23 cellular contexts compared by ENCODE assay signal in genomic region chr1:206821493-206821892, GRCh38. TPM values are rescaled to one million over a fixed set of nuclear protein-coding genes. Genes with fewer than 3 reads are reported as not detected.
"Had no signal": no experiment of that assay in that cellular context is flagged by ENCODE, and none has a peak within 500 bp of the region (broad histone marks: within the 10 kb centered on the region; RNA-seq: fewer than 3 reads in every experiment).

No MANE protein-coding gene starts in this region.

- H3K9me3 Mint-ChIP-seq: activated T-cell treated with anti-CD3 and anti-CD28 coated beads, Interleukin-2, amount 50 U/mL, for 24 hours; central memory CD8-positive, alpha-beta T cell; mesothelial cell of epicardium; natural killer cell treated with Interleukin-12 subunit alpha and Interleukin-12 subunit beta and Interleukin-15 and Interleukin-18, amount 100 ng/mL, for 72 hours had no signal

- H3K36me3 Mint-ChIP-seq: mesothelial cell of epicardium; natural killer cell treated with Interleukin-12 subunit alpha and Interleukin-12 subunit beta and Interleukin-15 and Interleukin-18, amount 100 ng/mL, for 72 hours had no signal

- H3K4me3 Mint-ChIP-seq: activated CD4-positive, alpha-beta T cell treated with anti-CD3 and anti-CD28 coated beads, Interleukin-2, amount 10 ng/mL, durations not matched to agents 7 days and 5 days; activated CD8-positive, alpha-beta T cell treated with anti-CD3 and anti-CD28 coated beads, Interleukin-2, amount 10 ng/mL, durations not matched to agents 7 days and 5 days; activated T-cell treated with anti-CD3 and anti-CD28 coated beads, Interleukin-2, amount 50 U/mL, for 24 hours; central memory CD8-positive, alpha-beta T cell; mesothelial cell of epicardium; natural killer cell treated with Interleukin-12 subunit alpha and Interleukin-12 subunit beta and Interleukin-15 and Interleukin-18, amount 100 ng/mL, for 72 hours had no signal

- H2AFZ ChIP-seq: parathyroid adenoma had no signal

- FAIRE-seq: endometrium, keratinocyte, small intestine had no signal

- H3K27me3 ChIP-seq: ascending aorta, colonic mucosa, neutrophil, right lobe of liver, stomach had no signal

- H3K27ac ChIP-seq: ascending aorta, colonic mucosa, neutrophil, parathyroid adenoma, right lobe of liver, stomach had no signal

- ATAC-seq: activated CD8-positive, alpha-beta T cell treated with anti-CD3 and anti-CD28 coated beads, Interleukin-2, amount 10 ng/mL, durations not matched to agents 7 days and 5 days; natural killer cell treated with Interleukin-12 subunit alpha and Interleukin-12 subunit beta and Interleukin-15 and Interleukin-18, amount 100 ng/mL, for 72 hours; right lobe of liver had no signal

- H3K27ac Mint-ChIP-seq: activated CD4-positive, alpha-beta T cell treated with anti-CD3 and anti-CD28 coated beads, Interleukin-2, amount 10 ng/mL, durations not matched to agents 7 days and 5 days; activated CD8-positive, alpha-beta T cell treated with anti-CD3 and anti-CD28 coated beads, Interleukin-2, amount 10 ng/mL, durations not matched to agents 7 days and 5 days; activated T-cell treated with anti-CD3 and anti-CD28 coated beads, Interleukin-2, amount 50 U/mL, for 24 hours; mesothelial cell of epicardium; natural killer cell treated with Interleukin-12 subunit alpha and Interleukin-12 subunit beta and Interleukin-15 and Interleukin-18, amount 100 ng/mL, for 72 hours had no signal

- H3K27me3 Mint-ChIP-seq: activated T-cell treated with anti-CD3 and anti-CD28 coated beads, Interleukin-2, amount 50 U/mL, for 24 hours; central memory CD8-positive, alpha-beta T cell had no signal

- H3K36me3 ChIP-seq: ascending aorta, colonic mucosa, neutrophil, right lobe of liver, stomach had no signal

- H3K79me2 ChIP-seq: parathyroid adenoma had no signal

- DNase-seq: activated CD4-positive, alpha-beta T cell treated with anti-CD3 and anti-CD28 coated beads, Interleukin-2, amount 10 ng/mL, durations not matched to agents 7 days and 5 days; activated CD8-positive, alpha-beta T cell treated with anti-CD3 and anti-CD28 coated beads, Interleukin-2, amount 10 ng/mL, durations not matched to agents 7 days and 5 days; activated naive CD4-positive, alpha-beta T cell treated with anti-CD3 and anti-CD28 coated beads, Interleukin-2, amount 50 U/mL, for 16 hours; activated T-cell treated with anti-CD3 and anti-CD28 coated beads, Interleukin-2, amount 50 U/mL, for 24 hours; colonic mucosa; erythroblast; foreskin melanocyte; right lobe of liver; small intestine; stimulated activated CD4-positive, alpha-beta T cell treated with anti-CD3 and anti-CD28 coated beads, Interleukin-15, amount 100 ng/mL, for 24 hours; stimulated activated CD4-positive, alpha-beta T cell treated with anti-CD3 and anti-CD28 coated beads, Interleukin-2, amount 100 ng/mL, for 48 hours; stomach; trophoblast cell had no signal

- H3K4me3 ChIP-seq: ascending aorta, colonic mucosa, lung, right lobe of liver, stomach had no signal

- H3K4me1 ChIP-seq: ascending aorta, colonic mucosa, parathyroid adenoma, right lobe of liver had no signal

RNA-seq across cellular contexts. Expression of gene IL20, which starts 43.9 kb away (rescaled TPM):
- total RNA-seq: activated CD4-positive, alpha-beta T cell treated with anti-CD3 and anti-CD28 coated beads, Interleukin-2, amount 10 ng/mL, durations not matched to agents 7 days and 5 days; activated CD8-positive, alpha-beta T cell treated with anti-CD3 and anti-CD28 coated beads, Interleukin-2, amount 10 ng/mL, durations not matched to agents 7 days and 5 days; ascending aorta; colonic mucosa; lung; mesothelial cell of epicardium; natural killer cell treated with Interleukin-12 subunit alpha and Interleukin-12 subunit beta and Interleukin-15 and Interleukin-18, amount 100 ng/mL, for 72 hours; right lobe of liver; stomach; temporal lobe had no signal
- polyA plus RNA-seq: small intestine had no signal

RNA-seq across cellular contexts. Expression of gene IL10, which starts 49.2 kb away (rescaled TPM):
- total RNA-seq: mesothelial cell of epicardium, temporal lobe had no signal
- polyA plus RNA-seq: keratinocyte had no signal

RNA-seq across cellular contexts. Expression of gene IL19, which starts 50.9 kb away (rescaled TPM):
- total RNA-seq: activated CD4-positive, alpha-beta T cell treated with anti-CD3 and anti-CD28 coated beads, Interleukin-2, amount 10 ng/mL, durations not matched to agents 7 days and 5 days; activated CD8-positive, alpha-beta T cell treated with anti-CD3 and anti-CD28 coated beads, Interleukin-2, amount 10 ng/mL, durations not matched to agents 7 days and 5 days; ascending aorta; mesothelial cell of epicardium; natural killer cell treated with Interleukin-12 subunit alpha and Interleukin-12 subunit beta and Interleukin-15 and Interleukin-18, amount 100 ng/mL, for 72 hours; right lobe of liver; temporal lobe had no signal
- polyA plus RNA-seq: keratinocyte, small intestine had no signal
